ENCODE assay signal across 8 cellular contexts in the genomic region with DNA sequence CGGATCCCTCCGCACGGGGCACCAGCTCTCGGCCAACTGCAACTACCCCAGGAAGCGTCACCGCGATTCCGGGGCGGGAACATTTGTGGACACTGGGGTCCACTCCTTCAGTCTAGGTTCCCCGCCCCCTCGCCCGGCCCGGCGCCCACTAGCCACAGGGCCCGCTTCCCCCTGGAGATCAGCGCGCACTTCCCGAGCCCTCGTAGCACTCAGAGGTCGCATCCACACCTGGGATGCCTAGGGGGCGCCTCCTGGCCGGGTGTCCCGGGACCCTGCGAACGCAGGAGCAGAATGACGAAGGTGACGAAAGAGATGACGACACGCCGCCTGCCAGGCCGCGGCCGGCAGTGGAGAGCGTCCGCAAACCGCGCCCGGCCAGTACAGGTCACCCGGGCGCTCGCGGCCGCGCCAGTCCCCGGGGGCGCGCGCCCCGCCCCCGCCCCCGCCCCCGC. TPM values are rescaled to one million over a fixed set of nuclear protein-coding genes. Genes with fewer than 3 reads are reported as not detected.
DNase-seq lines count a peak whose midpoint lies in the region; ATAC-seq and TF ChIP-seq lines count a peak whose summit lies in the region.

No MANE protein-coding gene starts in this region.

- ATAC-seq in GM18909 (IDR thresholded peaks at IDR 0.05; ENCODE audit: poor library complexity, unreplicated experiment) (peak; percentile 74), HG03175 (IDR thresholded peaks at IDR 0.05; ENCODE audit: unreplicated experiment) (peak; percentile 77), mucosa of descending colon (peak; percentile 91)

- TF ChIP-seq CTCF in BJ (IDR thresholded peaks at IDR 0.05; ENCODE audit: insufficient read depth, low read depth, low read length), result no peak
- peak; percentile 10 for TF ChIP-seq CTCF in epithelial cell of esophagus (IDR thresholded peaks at IDR 0.05; ENCODE audit: insufficient read depth, low read depth, low read length, missing control alignments)
- no peak for TF ChIP-seq CTCF in mucosa of descending colon (IDR thresholded peaks at IDR 0.05)

- no peak for DNase-seq in BJ (ENCODE audit: low read depth)
- DNase-seq in NK-92 treated with Interleukin-12 subunit alpha and Interleukin-12 subunit beta, amount 100 ng/mL, for 24 hours (lab: John Stamatoyannopoulos, UW), result peak; percentile 89
- DNase-seq in activated T-cell treated with anti-CD3 and anti-CD28 coated beads for 1 hour (ENCODE audit: low read depth), result peak; percentile 55
- peak; percentile 78 for DNase-seq in epithelial cell of esophagus (ENCODE audit: low read depth)
- DNase-seq in mucosa of descending colon, result peak; percentile 83 to 90 (median 87)
- peak; percentile 37 to 48 for DNase-seq in stimulated activated CD8-positive, alpha-beta memory T cell treated with anti-CD3 and anti-CD28 coated beads, Interleukin-4, amount 100 ng/mL, for 1 hour (ENCODE audit: low read depth in 2 of 2, low spot score in 1 of 2)

- H3K9me3 ChIP-seq in mucosa of descending colon, result no peaks in the 10 kb centered on the region

- POLR2A ChIA-PET in BJ (lab: Charles Lee), result interaction anchor here (0.6 kb wide), 1 partner anchor 367 kb away, joined by 3 read pairs; no protein-coding TSS in a partner anchor

- CTCF ChIA-PET in BJ (lab: Yijun Ruan, JAX), result interaction anchor here (0.9 to 1.4 kb wide), 3 partner anchors 176 to 367 kb away, joined by 3 to 4 read pairs (median 3); no protein-coding TSS in a partner anchor

- H3K4me3 ChIP-seq in BJ (ENCODE audit: low read depth, low read length) (peak overlapping the region; percentile 82), epithelial cell of esophagus (ENCODE audit: low read length) (peak overlapping the region; percentile 69), mucosa of descending colon (peak overlapping the region; percentile 59)

- H3K27me3 ChIP-seq in BJ (ENCODE audit: control insufficient read depth, insufficient read depth, low read length), result no peaks in the 10 kb centered on the region

- H3K4me1 ChIP-seq in mucosa of descending colon (ENCODE audit: low read depth), result no peaks in the 10 kb centered on the region

- no peaks in the 10 kb centered on the region for H3K36me3 ChIP-seq in BJ (ENCODE audit: control insufficient read depth, insufficient read depth, low read length)
- no peaks in the 10 kb centered on the region for H3K36me3 ChIP-seq in mucosa of descending colon (ENCODE audit: low read depth)

- intact Hi-C loops in mucosa of descending colon (cut with DNase I, micrococcal nuclease), result no loop called here

RNA-seq across cellular contexts. Expression of gene AIG1, which starts 0.3 kb away (rescaled TPM):
- 43.2 and 67.9 TPM in 2 replicates for polyA plus RNA-seq in BJ (2011; rRNA removed)
- 21.6 and 27.4 TPM in 2 replicates for polyA minus RNA-seq in BJ (2011; rRNA and poly(A)+ RNA removed)
- total RNA-seq in mucosa of descending colon, result 10 to 100 TPM; 18.5 to 21.5 (median 21.0) TPM
